ENCODE assay signal across 13 cellular contexts in the genomic region with DNA sequence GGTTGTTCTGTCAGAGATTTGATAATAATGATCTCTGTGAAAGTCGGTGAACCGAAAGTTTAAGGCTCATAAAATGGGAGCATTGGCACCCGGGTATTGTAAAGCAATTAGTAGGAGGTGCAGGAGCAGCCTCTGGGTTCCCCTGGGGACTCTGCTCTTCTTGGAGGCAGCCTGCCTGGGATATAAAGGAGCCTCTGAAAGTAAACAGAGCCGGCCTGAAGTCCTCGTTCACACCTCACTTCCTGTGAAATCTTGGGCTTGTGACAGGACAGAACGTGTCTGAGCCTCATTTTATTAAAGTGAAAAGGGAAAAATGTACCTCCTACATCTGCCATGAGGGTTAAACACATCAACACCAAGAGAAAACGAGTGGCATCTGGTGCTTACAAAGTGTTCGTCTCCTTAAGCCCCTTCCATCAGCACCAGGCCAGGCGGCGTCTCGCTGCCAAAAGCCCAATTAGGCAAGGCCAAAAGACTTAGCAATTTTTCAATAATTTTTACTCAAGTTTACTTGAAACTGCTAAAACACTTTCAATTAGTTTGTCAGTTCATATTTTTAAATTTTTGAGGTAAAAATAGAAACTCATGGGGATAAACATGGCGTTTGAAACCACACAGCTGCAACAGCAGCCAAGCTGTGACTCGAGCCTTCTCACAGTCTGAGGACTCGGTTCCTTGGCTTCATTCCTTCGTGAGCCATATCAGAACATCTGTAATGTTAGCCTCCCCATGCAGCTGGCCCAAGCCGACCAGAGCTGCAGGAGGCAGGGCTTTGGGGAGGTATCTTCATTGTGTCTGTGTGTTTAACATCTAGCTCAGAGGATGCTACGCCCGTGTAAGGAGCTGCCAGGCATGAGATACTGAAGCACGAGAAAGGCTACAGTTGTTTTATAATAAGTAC. TPM values are rescaled to one million over a fixed set of nuclear protein-coding genes. Genes with fewer than 3 reads are reported as not detected.
DNase-seq lines count a peak whose midpoint lies in the region; ATAC-seq and TF ChIP-seq lines count a peak whose summit lies in the region.
"Had no signal": no experiment of that assay in that cellular context is flagged by ENCODE, and none has a peak within 500 bp of the region (broad histone marks: within the 10 kb centered on the region; RNA-seq: fewer than 3 reads in every experiment).

No MANE protein-coding gene starts in this region.

- peaks cover 6% of the 10 kb centered on the region for H3F3A ChIP-seq in SK-N-SH (replicated peaks; ENCODE audit: insufficient read depth)

- no peak overlapping the region; the same call in 1 of the 2 replicates for H3K4me2 ChIP-seq in SK-N-SH

- H3K36me3 ChIP-seq in SK-N-SH (replicated peaks in 1 of 2; ENCODE audit: control insufficient read depth in 1 of 2, insufficient read depth in 2 of 2, low read length in 1 of 2) (no peaks in the 10 kb centered on the region), WERI-Rb-1 (no peaks in the 10 kb centered on the region), right atrium auricular region (no peaks in the 10 kb centered on the region), adrenal gland (replicated peaks in 1 of 2) (no peaks in the 10 kb centered on the region)

- H3K9me3 ChIP-seq in SK-N-SH, result no peaks in the 10 kb centered on the region
- H3K9me3 ChIP-seq in WERI-Rb-1 (ENCODE audit: severe bottlenecking), result no peaks in the 10 kb centered on the region
- no peaks in the 10 kb centered on the region for H3K9me3 ChIP-seq in right atrium auricular region
- no peaks in the 10 kb centered on the region for H3K9me3 ChIP-seq in adrenal gland (replicated peaks in 1 of 3)

- H3K27ac Mint-ChIP-seq in activated T-cell treated with anti-CD3 and anti-CD28 coated beads, Interleukin-2, amount 50 U/mL, for 72 hours, result no peak overlapping the region
- H3K27ac Mint-ChIP-seq: activated CD8-positive, alpha-beta T cell treated with anti-CD3 and anti-CD28 coated beads, Interleukin-2, amount 10 ng/mL, durations not matched to agents 7 days and 5 days had no signal

- H3K4me1 Mint-ChIP-seq in activated T-cell treated with anti-CD3 and anti-CD28 coated beads, Interleukin-2, amount 50 U/mL, for 72 hours (ENCODE audit: low read depth), result no peaks in the 10 kb centered on the region

- H3K27ac ChIP-seq in SK-N-SH (ENCODE audit: low read depth in 2 of 2, low read length in 1 of 2), result peak overlapping the region; percentile 19 to 76; a peak in 3 of 4 replicates
- peak overlapping the region; percentile 69 for H3K27ac ChIP-seq in WERI-Rb-1
- H3K27ac ChIP-seq in right atrium auricular region, result peak overlapping the region; percentile 49 to 67
- H3K27ac ChIP-seq in adrenal gland, result no peak overlapping the region
- H3K27ac ChIP-seq: C4-2B had no signal

- H3K79me2 ChIP-seq in SK-N-SH (ENCODE audit: insufficient read depth), result no peaks in the 10 kb centered on the region

- peaks cover 45% of the 10 kb centered on the region for H3K27me3 Mint-ChIP-seq in activated T-cell treated with anti-CD3 and anti-CD28 coated beads, Interleukin-2, amount 50 U/mL, for 72 hours (ENCODE audit: low read depth)

- CTCF ChIA-PET in SK-N-SH (lab: Yijun Ruan, JAX), result interaction anchor here (1.5 to 4.4 kb wide), 2 partner anchors 8 to 53 kb away, joined by 4 to 23 read pairs; no protein-coding TSS in a partner anchor

- 72% methylated on average over 19 of the region's 19 CpGs for WGBS in SK-N-SH (ENCODE audit: low lambda C conversion rate)
- 59 to 76% (median 68%) methylated on average over 19 of the region's 19 CpGs for WGBS in adrenal gland, 4 donors

- intact Hi-C loops in adrenal gland (cut with DNase I), result no loop called here

- H3K9me2 ChIP-seq in SK-N-SH, result no peaks in the 10 kb centered on the region

- no peak for ATAC-seq in SK-N-SH treated with all-trans-retinoic acid at 6 μM for 48 hours
- no peak for ATAC-seq in activated T-cell treated with anti-CD3 and anti-CD28 coated beads, Interleukin-2, amount 50 U/mL, for 72 hours (replicated peaks in 1 of 2)
- ATAC-seq: activated CD8-positive, alpha-beta T cell treated with anti-CD3 and anti-CD28 coated beads, Interleukin-2, amount 10 ng/mL, durations not matched to agents 7 days and 5 days; HepG2 had no signal

- H3K9me3 Mint-ChIP-seq in activated T-cell treated with anti-CD3 and anti-CD28 coated beads, Interleukin-2, amount 50 U/mL, for 72 hours, result no peaks in the 10 kb centered on the region

- no peaks in the 10 kb centered on the region for H4K20me1 ChIP-seq in SK-N-SH (ENCODE audit: insufficient read depth)

- no peak overlapping the region for H3K4me3 Mint-ChIP-seq in activated T-cell treated with anti-CD3 and anti-CD28 coated beads, Interleukin-2, amount 50 U/mL, for 72 hours
- H3K4me3 Mint-ChIP-seq: activated CD8-positive, alpha-beta T cell treated with anti-CD3 and anti-CD28 coated beads, Interleukin-2, amount 10 ng/mL, durations not matched to agents 7 days and 5 days had no signal

- no peak for TF ChIP-seq EP300 in SK-N-SH (IDR thresholded peaks at IDR 0.05; ENCODE audit: borderline replicate concordance in 1 of 2, low read depth in 1 of 2, low read length in 1 of 2)

- no peak overlapping the region for H2AFZ ChIP-seq in SK-N-SH (ENCODE audit: low read depth)

- H3K27me3 ChIP-seq in SK-N-SH (ENCODE audit: insufficient read depth), result no peaks in the 10 kb centered on the region
- no peaks in the 10 kb centered on the region for H3K27me3 ChIP-seq in WERI-Rb-1 (ENCODE audit: insufficient read depth, low read depth, severe bottlenecking)
- no peaks in the 10 kb centered on the region for H3K27me3 ChIP-seq in right atrium auricular region
- no peaks in the 10 kb centered on the region for H3K27me3 ChIP-seq in adrenal gland

- POLR2A ChIA-PET in SK-N-SH (lab: Yijun Ruan, JAX), result interaction anchor here (1.1 kb wide), 1 partner anchor 8 kb away, joined by 5 read pairs; no protein-coding TSS in a partner anchor

- H3K9ac ChIP-seq in SK-N-SH, result no peak overlapping the region

- H3K4me1 ChIP-seq in SK-N-SH (ENCODE audit: control insufficient read depth in 1 of 2, insufficient read depth in 2 of 2, low read depth in 1 of 2, low read length in 1 of 2) (peaks cover 24 to 75% of the 10 kb centered on the region in 2 experiments), right atrium auricular region (peaks cover 0 to 24% of the 10 kb centered on the region in 2 donors), adrenal gland (replicated peaks in 1 of 2) (peaks cover 4 to 13% of the 10 kb centered on the region in 2 donors)

- TF ChIP-seq CTCF in SK-N-SH (IDR thresholded peaks at IDR 0.05), result no peak
- TF ChIP-seq CTCF in WERI-Rb-1 (IDR thresholded peaks at IDR 0.05; ENCODE audit: low read depth, low read length), result no peak
- no peak for TF ChIP-seq CTCF in right atrium auricular region (IDR thresholded peaks at IDR 0.05)
- no peak for TF ChIP-seq CTCF in adrenal gland (IDR thresholded peaks at IDR 0.05)

- TF ChIP-seq POLR2A in adrenal gland (IDR thresholded peaks at IDR 0.05), result no peak

- no peaks in the 10 kb centered on the region for H3K36me3 Mint-ChIP-seq in activated T-cell treated with anti-CD3 and anti-CD28 coated beads, Interleukin-2, amount 50 U/mL, for 72 hours (ENCODE audit: insufficient read depth in 2 of 2)

- DNase-seq in SK-N-SH, result no peak
- peak; percentile 37 for DNase-seq in WERI-Rb-1
- peak; percentile 61 for DNase-seq in right atrium auricular region (ENCODE audit: low spot score)
- peak; percentile 52 for DNase-seq in ureter (ENCODE audit: low spot score)
- DNase-seq in adrenal gland, result no peak
- no peak for DNase-seq in glomerular visceral epithelial cell (ENCODE audit: extremely low spot score)
- DNase-seq in activated T-cell treated with anti-CD3 and anti-CD28 coated beads, Interleukin-2, amount 50 U/mL, for 72 hours, result no peak
- DNase-seq: activated CD8-positive, alpha-beta T cell treated with anti-CD3 and anti-CD28 coated beads, Interleukin-2, amount 10 ng/mL, durations not matched to agents 7 days and 5 days; stimulated activated CD4-positive, alpha-beta T cell treated with anti-CD3 and anti-CD28 coated beads, Interleukin-1b, Interleukin-23, amount 100 ng/mL, for 48 hours had no signal

- no peak overlapping the region for H3K4me3 ChIP-seq in SK-N-SH (ENCODE audit: low read depth in 2 of 2, low read length in 1 of 2)
- no peak overlapping the region; the same call in 1 of the 2 replicates for H3K4me3 ChIP-seq in WERI-Rb-1 (ENCODE audit: low read depth, low read length)
- H3K4me3 ChIP-seq in right atrium auricular region, result no peak overlapping the region
- no peak overlapping the region for H3K4me3 ChIP-seq in adrenal gland

- TF ChIP-seq RAD21 in SK-N-SH (IDR thresholded peaks at IDR 0.05; ENCODE audit: low read length), result no peak

TF ChIP-seq in SK-N-SH, 30 proteins besides CTCF, POLR2A, EP300 and RAD21:
- TF ChIP-seq RFX5 (IDR thresholded peaks at IDR 0.05; ENCODE audit: low read length) (no peak), GATA2 (CRISPR knock-in tag; IDR thresholded peaks at IDR 0.05) (0 out of 2 replicates have a peak, but pooled peaks have one; percentile 37)

TF ChIP-seq in SK-N-SH treated with all-trans-retinoic acid at 6 μM for 48 hours, 23 proteins besides CTCF, POLR2A, EP300 and RAD21 (continues in another document):
- TF ChIP-seq, protein P1, sequence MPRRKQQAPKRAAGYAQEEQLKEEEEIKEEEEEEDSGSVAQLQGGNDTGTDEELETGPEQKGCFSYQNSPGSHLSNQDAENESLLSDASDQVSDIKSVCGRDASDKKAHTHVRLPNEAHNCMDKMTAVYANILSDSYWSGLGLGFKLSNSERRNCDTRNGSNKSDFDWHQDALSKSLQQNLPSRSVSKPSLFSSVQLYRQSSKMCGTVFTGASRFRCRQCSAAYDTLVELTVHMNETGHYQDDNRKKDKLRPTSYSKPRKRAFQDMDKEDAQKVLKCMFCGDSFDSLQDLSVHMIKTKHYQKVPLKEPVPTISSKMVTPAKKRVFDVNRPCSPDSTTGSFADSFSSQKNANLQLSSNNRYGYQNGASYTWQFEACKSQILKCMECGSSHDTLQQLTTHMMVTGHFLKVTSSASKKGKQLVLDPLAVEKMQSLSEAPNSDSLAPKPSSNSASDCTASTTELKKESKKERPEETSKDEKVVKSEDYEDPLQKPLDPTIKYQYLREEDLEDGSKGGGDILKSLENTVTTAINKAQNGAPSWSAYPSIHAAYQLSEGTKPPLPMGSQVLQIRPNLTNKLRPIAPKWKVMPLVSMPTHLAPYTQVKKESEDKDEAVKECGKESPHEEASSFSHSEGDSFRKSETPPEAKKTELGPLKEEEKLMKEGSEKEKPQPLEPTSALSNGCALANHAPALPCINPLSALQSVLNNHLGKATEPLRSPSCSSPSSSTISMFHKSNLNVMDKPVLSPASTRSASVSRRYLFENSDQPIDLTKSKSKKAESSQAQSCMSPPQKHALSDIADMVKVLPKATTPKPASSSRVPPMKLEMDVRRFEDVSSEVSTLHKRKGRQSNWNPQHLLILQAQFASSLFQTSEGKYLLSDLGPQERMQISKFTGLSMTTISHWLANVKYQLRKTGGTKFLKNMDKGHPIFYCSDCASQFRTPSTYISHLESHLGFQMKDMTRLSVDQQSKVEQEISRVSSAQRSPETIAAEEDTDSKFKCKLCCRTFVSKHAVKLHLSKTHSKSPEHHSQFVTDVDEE (CRISPR knock-in tag; IDR thresholded peaks at IDR 0.05), result no peak

RNA-seq across cellular contexts. Expression of a gene that starts 33.6 kb away (rescaled TPM):
- 11.1 and 13.1 TPM in 2 replicates for polyA plus RNA-seq in SK-N-SH (2012; rRNA removed)
- 7.3 and 9.7 TPM in 2 replicates for polyA plus RNA-seq in SK-N-SH (2012; cell fraction: cytosol; rRNA removed)
- 35.8 and 41.5 TPM in 2 replicates for polyA plus RNA-seq in SK-N-SH (2012; cell fraction: nucleus; rRNA removed)
- total RNA-seq in right atrium auricular region, result 1 to 10 TPM; 6.3 to 8.1 TPM
- 13.5 TPM for total RNA-seq in ureter
- 10 to 100 TPM; 11.4 to 56.0 (median 20.9) TPM for total RNA-seq in adrenal gland
- polyA plus RNA-seq in adrenal gland, result 10 to 100 TPM; 28.6 to 34.8 (median 33.1) TPM
- under 1 TPM; 0.14 to 0.16 TPM for total RNA-seq in activated T-cell treated with anti-CD3 and anti-CD28 coated beads, Interleukin-2, amount 50 U/mL, for 72 hours
- total RNA-seq: activated CD8-positive, alpha-beta T cell treated with anti-CD3 and anti-CD28 coated beads, Interleukin-2, amount 10 ng/mL, durations not matched to agents 7 days and 5 days; RPMI7951 had no signal
- polyA plus RNA-seq: HepG2 had no signal

Comparison
In these comparisons a context has a peak if more than half of its experiments do, and no peak if none do; other contexts are left out.
1. DNase-seq: peak in WERI-Rb-1 (single experiment), right atrium auricular region (single experiment) and ureter (single experiment); none in SK-N-SH (single experiment), adrenal gland (0 of 7), glomerular visceral epithelial cell (single experiment) and activated T-cell treated with anti-CD3 and anti-CD28 coated beads, Interleukin-2, amount 50 U/mL, for 72 hours (0 of 2).
2. H3K27ac ChIP-seq: peak in SK-N-SH (2 of 2), WERI-Rb-1 (single experiment) and right atrium auricular region (2 of 2); none in adrenal gland (0 of 5).
3. RNA of a gene that starts 33.6 kb away (total RNA-seq): 11.4 to 56.0 TPM in adrenal gland, 13.5 TPM in ureter (single experiment) and 6.3 to 8.1 TPM in right atrium auricular region; 0.14 to 0.16 TPM in activated T-cell treated with anti-CD3 and anti-CD28 coated beads, Interleukin-2, amount 50 U/mL, for 72 hours; every median in the first group is over 4 times any median in the second.